In the genomic region with DNA sequence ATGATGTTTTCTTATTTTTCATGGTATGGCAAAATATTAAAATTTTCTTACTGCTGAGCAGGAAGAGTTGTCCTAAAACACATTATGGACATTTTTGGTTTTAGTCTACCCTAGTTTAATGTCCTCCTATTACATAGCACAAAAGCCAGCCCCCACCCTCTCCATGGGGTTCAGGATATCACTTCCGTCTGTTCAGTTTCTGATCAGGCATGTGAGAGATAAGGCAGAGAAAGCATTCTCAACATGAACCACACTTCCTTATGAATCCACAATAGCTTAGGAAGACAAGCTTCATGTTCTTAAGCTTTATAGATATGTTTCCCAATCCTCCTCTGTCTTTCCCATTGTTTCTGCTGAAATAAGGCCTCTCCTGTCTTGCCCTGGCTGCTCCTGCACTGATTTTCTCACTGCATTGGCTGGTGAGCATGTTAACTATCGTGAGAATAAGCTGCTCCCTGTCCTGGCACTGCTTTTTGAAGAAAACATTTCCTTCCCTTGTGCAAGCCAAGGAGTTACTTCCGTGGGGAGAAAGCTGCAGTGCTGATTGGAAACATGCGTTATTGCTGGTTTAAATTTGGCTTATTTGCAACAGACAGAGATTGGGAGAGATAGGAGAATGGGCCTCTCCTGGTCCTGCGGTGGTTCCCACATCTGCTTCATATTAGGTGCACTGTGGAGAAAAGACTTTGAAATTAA, we compare ENCODE assay signal across 1 cellular context.
TF ChIP-seq lines count a peak whose summit lies in the region.

No MANE protein-coding gene starts in this region.

TF ChIP-seq in endothelial cell of umbilical vein, 7 proteins besides CTCF, POLR2A, EP300 and RAD21:
- TF ChIP-seq, protein P1, sequence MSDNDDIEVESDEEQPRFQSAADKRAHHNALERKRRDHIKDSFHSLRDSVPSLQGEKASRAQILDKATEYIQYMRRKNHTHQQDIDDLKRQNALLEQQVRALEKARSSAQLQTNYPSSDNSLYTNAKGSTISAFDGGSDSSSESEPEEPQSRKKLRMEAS (IDR thresholded peaks at IDR 0.05; ENCODE audit: insufficient read depth, insufficient read length), result no peak
